In genomic region chrX:7146026-7146702, GRCh38 we compare ENCODE assay signal across 9 cellular contexts. TPM values are rescaled to one million over a fixed set of nuclear protein-coding genes. Genes with fewer than 3 reads are reported as not detected.
DNase-seq lines count a peak whose midpoint lies in the region; ATAC-seq and TF ChIP-seq lines count a peak whose summit lies in the region.
"Had no signal": no experiment of that assay in that cellular context is flagged by ENCODE, and none has a peak within 500 bp of the region (broad histone marks: within the 10 kb centered on the region; RNA-seq: fewer than 3 reads in every experiment).

No MANE protein-coding gene starts in this region.

- CTCF ChIA-PET in Caco-2 (lab: Charles Lee) = no interaction called here

- peak overlapping the region; percentile 53 for H3K4me3 Mint-ChIP-seq in Caco-2 (ENCODE audit: unreplicated experiment)
- H3K4me3 Mint-ChIP-seq in IgD-negative memory B cell = peak overlapping the region in 3 of 4 donors; percentile 14 to 100 (median 82)
- no peak overlapping the region for H3K4me3 Mint-ChIP-seq in dendritic cell treated with granulocyte-macrophage colony-stimulating factor and Interleukin-4, amounts not matched to agents 40 ng/mL and 50 ng/mL, for 4 days
- H3K4me3 Mint-ChIP-seq in neural progenitor cell = peak overlapping the region; percentile 56
- no peak overlapping the region for H3K4me3 Mint-ChIP-seq in stimulated activated naive CD8-positive, alpha-beta T cell treated with anti-CD3 and anti-CD28 coated beads, Interleukin-15, amount 100 ng/mL, for 72 hours

- ATAC-seq in stimulated activated naive CD8-positive, alpha-beta T cell treated with anti-CD3 and anti-CD28 coated beads, Interleukin-15, amount 100 ng/mL, for 72 hours = no peak

- H3K27me3 Mint-ChIP-seq in Caco-2 (ENCODE audit: insufficient read depth, unreplicated experiment) (no peaks in the 10 kb centered on the region), IgD-negative memory B cell (no peaks in the 10 kb centered on the region), neural progenitor cell (ENCODE audit: insufficient read depth, low read depth) (peaks cover 6% of the 10 kb centered on the region)
- H3K27me3 Mint-ChIP-seq in dendritic cell treated with granulocyte-macrophage colony-stimulating factor and Interleukin-4, amounts not matched to agents 40 ng/mL and 50 ng/mL, for 4 days = no peaks in the 10 kb centered on the region
- H3K27me3 Mint-ChIP-seq in stimulated activated naive CD8-positive, alpha-beta T cell treated with anti-CD3 and anti-CD28 coated beads, Interleukin-15, amount 100 ng/mL, for 72 hours = no peaks in the 10 kb centered on the region

- H3K4me2 ChIP-seq in neural progenitor cell = no peak overlapping the region

- intact Hi-C loops in Caco-2 (cut with micrococcal nuclease; ENCODE audit: unreplicated experiment) = loop anchor here (2.0 kb wide), 1 partner anchor 73 kb away; no protein-coding TSS in a partner anchor
- intact Hi-C loops in dendritic cell treated with granulocyte-macrophage colony-stimulating factor and Interleukin-4, amounts not matched to agents 40 ng/mL and 50 ng/mL, for 4 days (cut with micrococcal nuclease) = loop anchor here (5.0 to 10.0 kb wide), 2 partner anchors 64 to 779 kb away; partner anchors contain the start of gene PNPLA4

- no peak for DNase-seq in Caco-2
- DNase-seq in neural progenitor cell (ENCODE audit: low spot score) = no peak
- DNase-seq in GM19240 (ENCODE audit: insufficient read length, low spot score) = no peak
- DNase-seq in stimulated activated naive CD8-positive, alpha-beta T cell treated with anti-CD3 and anti-CD28 coated beads, Interleukin-15, amount 100 ng/mL, for 72 hours = no peak
- no peak for DNase-seq in NCI-H524 treated with DMSO at 0.1 percent for 48 hours (lab: John Stamatoyannopoulos, UW)
- DNase-seq: cortex of kidney, lower lobe of right lung had no signal

- no peaks in the 10 kb centered on the region for H3K9me3 Mint-ChIP-seq in Caco-2 (ENCODE audit: unreplicated experiment)
- no peaks in the 10 kb centered on the region for H3K9me3 Mint-ChIP-seq in IgD-negative memory B cell
- H3K9me3 Mint-ChIP-seq in dendritic cell treated with granulocyte-macrophage colony-stimulating factor and Interleukin-4, amounts not matched to agents 40 ng/mL and 50 ng/mL, for 4 days = no peaks in the 10 kb centered on the region
- peaks cover 6% of the 10 kb centered on the region for H3K9me3 Mint-ChIP-seq in neural progenitor cell
- H3K9me3 Mint-ChIP-seq in stimulated activated naive CD8-positive, alpha-beta T cell treated with anti-CD3 and anti-CD28 coated beads, Interleukin-15, amount 100 ng/mL, for 72 hours = no peaks in the 10 kb centered on the region

- peaks cover 7% of the 10 kb centered on the region for H3K36me3 Mint-ChIP-seq in Caco-2 (ENCODE audit: insufficient read depth, unreplicated experiment)
- H3K36me3 Mint-ChIP-seq in IgD-negative memory B cell = no peaks in the 10 kb centered on the region
- H3K36me3 Mint-ChIP-seq in dendritic cell treated with granulocyte-macrophage colony-stimulating factor and Interleukin-4, amounts not matched to agents 40 ng/mL and 50 ng/mL, for 4 days (ENCODE audit: low read depth) = peaks cover 5% of the 10 kb centered on the region
- peaks cover 23% of the 10 kb centered on the region for H3K36me3 Mint-ChIP-seq in neural progenitor cell

- H3K4me1 ChIP-seq in Caco-2 (peaks cover 29% of the 10 kb centered on the region), neural progenitor cell (peaks cover 3% of the 10 kb centered on the region)

- H3K4me1 Mint-ChIP-seq in Caco-2 (ENCODE audit: low read depth, unreplicated experiment) = peaks cover 7% of the 10 kb centered on the region
- peaks cover 10 to 27% (median 16%) of the 10 kb centered on the region in 3 donors for H3K4me1 Mint-ChIP-seq in IgD-negative memory B cell
- H3K4me1 Mint-ChIP-seq in dendritic cell treated with granulocyte-macrophage colony-stimulating factor and Interleukin-4, amounts not matched to agents 40 ng/mL and 50 ng/mL, for 4 days (ENCODE audit: low read depth) = peaks cover 10% of the 10 kb centered on the region
- peaks cover 14% of the 10 kb centered on the region for H3K4me1 Mint-ChIP-seq in neural progenitor cell
- peaks cover 8% of the 10 kb centered on the region for H3K4me1 Mint-ChIP-seq in stimulated activated naive CD8-positive, alpha-beta T cell treated with anti-CD3 and anti-CD28 coated beads, Interleukin-15, amount 100 ng/mL, for 72 hours

- H3K9me3 ChIP-seq in Caco-2 (no peaks in the 10 kb centered on the region), neural progenitor cell (ENCODE audit: low read depth) (no peaks in the 10 kb centered on the region)
- H3K9me3 ChIP-seq: lower lobe of right lung had no signal

- H3K4me3 ChIP-seq in Caco-2 (ENCODE audit: low read depth, low read length) (no peak overlapping the region), neural progenitor cell (no peak overlapping the region)

- no peaks in the 10 kb centered on the region for H3K36me3 ChIP-seq in Caco-2 (ENCODE audit: control insufficient read depth, insufficient read depth, low read length)
- no peaks in the 10 kb centered on the region for H3K36me3 ChIP-seq in neural progenitor cell
- H3K36me3 ChIP-seq: lower lobe of right lung had no signal

- H3K79me2 ChIP-seq in neural progenitor cell (ENCODE audit: low read depth) = peaks cover 13% of the 10 kb centered on the region

- H3K27ac Mint-ChIP-seq in Caco-2 (ENCODE audit: unreplicated experiment) = peak overlapping the region; percentile 87
- peak overlapping the region in 2 of 3 donors; percentile 99 for H3K27ac Mint-ChIP-seq in IgD-negative memory B cell
- H3K27ac Mint-ChIP-seq in dendritic cell treated with granulocyte-macrophage colony-stimulating factor and Interleukin-4, amounts not matched to agents 40 ng/mL and 50 ng/mL, for 4 days = peak overlapping the region; percentile 23
- H3K27ac Mint-ChIP-seq in neural progenitor cell = no peak overlapping the region
- H3K27ac Mint-ChIP-seq in stimulated activated naive CD8-positive, alpha-beta T cell treated with anti-CD3 and anti-CD28 coated beads, Interleukin-15, amount 100 ng/mL, for 72 hours = peak overlapping the region in 1 of 2 donors; percentile 52

- TF ChIP-seq CTCF in Caco-2 (IDR thresholded peaks at IDR 0.05; ENCODE audit: insufficient read depth in 1 of 2, low read depth in 1 of 2, low read length in 1 of 2, severe bottlenecking in 1 of 2, unreplicated experiment in 1 of 2) = no peak
- TF ChIP-seq CTCF in neural progenitor cell (IDR thresholded peaks at IDR 0.05) = no peak

- POLR2A ChIA-PET in Caco-2 (lab: Charles Lee) = interaction anchor here (1.2 kb wide), 1 partner anchor 13 kb away, joined by 4 read pairs; no protein-coding TSS in a partner anchor

- H3F3A ChIP-seq in neural progenitor cell (ENCODE audit: low read depth) = no peaks in the 10 kb centered on the region

- H4K20me1 ChIP-seq in neural progenitor cell (ENCODE audit: low read depth) = no peaks in the 10 kb centered on the region

- H3K27ac ChIP-seq in neural progenitor cell = no peak overlapping the region

- H3K9ac ChIP-seq in neural progenitor cell = no peak overlapping the region

- H2AFZ ChIP-seq in neural progenitor cell (replicated peaks) = no peak overlapping the region

- no peaks in the 10 kb centered on the region for H3K27me3 ChIP-seq in Caco-2 (replicated peaks; ENCODE audit: control insufficient read depth, insufficient read depth, low read length)
- H3K27me3 ChIP-seq in neural progenitor cell = no peaks in the 10 kb centered on the region

- BruUV-seq in Caco-2 (replicated peaks; lab: Mats Ljungman, UMichigan) = no TSS peak

RNA-seq across cellular contexts. Expression of gene STS, which starts 1.3 kb away (rescaled TPM):
- 49.1 and 70.0 TPM in 2 replicates for total RNA-seq in Caco-2 (2022)
- polyA plus RNA-seq in IgD-negative memory B cell = 2.8 TPM
- 0.97 and 1.1 TPM in 2 replicates for total RNA-seq in neural progenitor cell (ENCODE audit: low replicate concordance)

RNA-seq across cellular contexts. Expression of gene PUDP, which starts 1.8 kb away (rescaled TPM):
- total RNA-seq in Caco-2 (2022) = 54.3 and 57.5 TPM in 2 replicates
- 13.0 TPM for polyA plus RNA-seq in IgD-negative memory B cell
- 20.6 and 29.1 TPM in 2 replicates for total RNA-seq in neural progenitor cell (ENCODE audit: low replicate concordance)

Comparison
In these comparisons a context has a peak if more than half of its experiments do, and no peak if none do; other contexts are left out.
1. H3K4me3 Mint-ChIP-seq: peak in Caco-2 (single experiment), IgD-negative memory B cell (3 of 4) and neural progenitor cell (single experiment); none in dendritic cell treated with granulocyte-macrophage colony-stimulating factor and Interleukin-4, amounts not matched to agents 40 ng/mL and 50 ng/mL, for 4 days (single experiment) and stimulated activated naive CD8-positive, alpha-beta T cell treated with anti-CD3 and anti-CD28 coated beads, Interleukin-15, amount 100 ng/mL, for 72 hours (0 of 2).
2. RNA of gene STS, which starts 1.3 kb away (total RNA-seq): 49.1 to 70.0 TPM in Caco-2; 0.97 to 1.1 TPM in neural progenitor cell; every median in the first group is over 10 times any median in the second.